Comparison of ENCODE assay signal across 35 cellular contexts in the genomic region with DNA sequence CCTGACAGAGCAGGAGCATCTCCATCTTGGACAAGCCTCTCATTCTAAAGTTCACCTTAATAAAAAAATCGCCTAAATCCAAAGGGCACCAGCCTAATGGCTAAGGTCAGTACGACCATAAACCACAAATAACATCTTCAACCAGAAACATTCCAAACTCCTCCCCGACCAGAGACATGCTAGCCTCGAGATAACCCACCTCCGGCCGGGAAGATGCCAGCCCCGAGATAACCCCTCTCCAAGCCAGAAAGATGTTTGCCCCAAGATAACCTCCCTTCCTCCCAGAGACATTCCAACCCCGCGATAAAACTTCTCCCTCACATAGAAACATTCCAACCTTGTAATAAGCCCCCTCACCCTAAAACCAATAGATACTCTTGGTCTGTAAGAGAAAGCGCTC.
"Had no signal": no experiment of that assay in that cellular context is flagged by ENCODE, and none has a peak within 500 bp of the region (broad histone marks: within the 10 kb centered on the region; RNA-seq: fewer than 3 reads in every experiment).

No MANE protein-coding gene starts in this region.

- H3K36me3 ChIP-seq: adrenal gland, esophagus muscularis mucosa, heart left ventricle, lower lobe of right lung, neutrophil, ovary, prostate gland, stomach, thyroid gland, upper lobe of right lung had no signal

- H3K27ac Mint-ChIP-seq: activated naive CD4-positive, alpha-beta T cell treated with anti-CD3 and anti-CD28 coated beads for 36 hours; activated naive CD8-positive, alpha-beta T cell treated with anti-CD3 and anti-CD28 coated beads for 36 hours; activated T-helper 1 cell treated with anti-CD3 and anti-CD28 coated beads, Interleukin-12 subunit alpha, Interleukin-12 subunit beta, Interleukin-2, Interleukin-4 antibody, amounts not matched to agents 30 ng/mL and 10 ng/mL and 1 ng/mL, durations not matched to agents 14 hours and 24 hours and 36 hours; nephron progenitor cell; stimulated activated naive B cell treated with anti-CD40 and anti-IgM and Interleukin-4, amounts not matched to agents 10 μg/mL and 1 μg/mL and 100 μg/mL, for 72 hours; T-helper 1 cell treated with Interleukin-12 subunit alpha and Interleukin-12 subunit beta and Interleukin-4 antibody, amounts not matched to agents 30 μg/mL and 1 μg/mL, for 36 hours had no signal

- H3K4me3 ChIP-seq: adrenal gland, body of pancreas, coronary artery, esophagus muscularis mucosa, heart left ventricle, lower lobe of right lung, ovary, prostate gland, stomach, thyroid gland, upper lobe of right lung had no signal

- H3K27me3 ChIP-seq: adrenal gland, esophagus muscularis mucosa, foreskin keratinocyte, ovary, stomach, thyroid gland, upper lobe of right lung had no signal

- H3K9me3 ChIP-seq: adrenal gland, body of pancreas, esophagus muscularis mucosa, heart left ventricle, lower lobe of right lung, neutrophil, ovary, prostate gland, stomach, thyroid gland, upper lobe of right lung had no signal

- H3K4me1 ChIP-seq: adrenal gland, body of pancreas, esophagus muscularis mucosa, foreskin keratinocyte, heart left ventricle, lower lobe of right lung, prostate gland, stomach, thyroid gland, upper lobe of right lung had no signal

- ATAC-seq: body of pancreas; foreskin keratinocyte; heart left ventricle; left lobe of liver; lower lobe of right lung; sciatic nerve; stimulated activated naive B cell treated with anti-CD40 and anti-IgM and Interleukin-4, amounts not matched to agents 10 μg/mL and 1 μg/mL and 100 μg/mL, for 72 hours; upper lobe of right lung had no signal

- H3K4me1 Mint-ChIP-seq: activated naive CD8-positive, alpha-beta T cell treated with anti-CD3 and anti-CD28 coated beads for 36 hours; stimulated activated naive B cell treated with anti-CD40 and anti-IgM and Interleukin-4, amounts not matched to agents 10 μg/mL and 1 μg/mL and 100 μg/mL, for 72 hours had no signal

- DNase-seq: activated CD4-positive, alpha-beta T cell treated with anti-CD3 and anti-CD28 coated beads for 4 hours; activated CD4-positive, alpha-beta T cell treated with anti-CD3 and anti-CD28 coated beads, Interleukin-2, amount 50 U/mL, for 48 hours; activated CD8-positive, alpha-beta memory T cell treated with anti-CD3 and anti-CD28 coated beads, Interleukin-2, amount 50 U/mL, for 4 hours; activated effector memory CD4-positive, alpha-beta T cell treated with anti-CD3 and anti-CD28 coated beads, Interleukin-2, amount 50 U/mL, for 16 hours; activated naive CD4-positive, alpha-beta T cell treated with anti-CD3 and anti-CD28 coated beads for 36 hours; activated naive CD8-positive, alpha-beta T cell treated with anti-CD3 and anti-CD28 coated beads for 36 hours; activated T-cell treated with anti-CD3 and anti-CD28 coated beads, Interleukin-2, amount 50 U/mL, for 1 hour; adrenal gland; aorta; body of pancreas; foreskin keratinocyte; heart left ventricle; kidney glomerular epithelial cell; lower lobe of right lung; mesenchymal stem cell; nephron progenitor cell; ovary; retina; small intestine; stimulated activated CD4-positive, alpha-beta T cell treated with anti-CD3 and anti-CD28 coated beads, Interleukin-15, amount 100 ng/mL, for 24 hours; stimulated activated CD4-positive, alpha-beta T cell treated with anti-CD3 and anti-CD28 coated beads, Interleukin-2, amount 100 ng/mL, for 24 hours; stimulated activated naive B cell treated with anti-CD40 and anti-IgM and Interleukin-4, amounts not matched to agents 10 μg/mL and 1 μg/mL and 100 μg/mL, for 72 hours; stomach; T-helper 9 cell; thyroid gland; upper lobe of right lung had no signal

- H3K36me3 Mint-ChIP-seq: activated naive CD8-positive, alpha-beta T cell treated with anti-CD3 and anti-CD28 coated beads for 36 hours; stimulated activated naive B cell treated with anti-CD40 and anti-IgM and Interleukin-4, amounts not matched to agents 10 μg/mL and 1 μg/mL and 100 μg/mL, for 72 hours had no signal

- H3K9me3 Mint-ChIP-seq: activated naive CD4-positive, alpha-beta T cell treated with anti-CD3 and anti-CD28 coated beads for 36 hours; activated naive CD8-positive, alpha-beta T cell treated with anti-CD3 and anti-CD28 coated beads for 36 hours; activated T-helper 1 cell treated with anti-CD3 and anti-CD28 coated beads, Interleukin-12 subunit alpha, Interleukin-12 subunit beta, Interleukin-2, Interleukin-4 antibody, amounts not matched to agents 30 ng/mL and 10 ng/mL and 1 ng/mL, durations not matched to agents 14 hours and 24 hours and 36 hours; nephron progenitor cell; T-helper 1 cell treated with Interleukin-12 subunit alpha and Interleukin-12 subunit beta and Interleukin-4 antibody, amounts not matched to agents 30 μg/mL and 1 μg/mL, for 36 hours had no signal

- H3K4me3 Mint-ChIP-seq: activated naive CD4-positive, alpha-beta T cell treated with anti-CD3 and anti-CD28 coated beads for 36 hours; activated naive CD8-positive, alpha-beta T cell treated with anti-CD3 and anti-CD28 coated beads for 36 hours; activated T-helper 1 cell treated with anti-CD3 and anti-CD28 coated beads, Interleukin-12 subunit alpha, Interleukin-12 subunit beta, Interleukin-2, Interleukin-4 antibody, amounts not matched to agents 30 ng/mL and 10 ng/mL and 1 ng/mL, durations not matched to agents 14 hours and 24 hours and 36 hours; nephron progenitor cell; stimulated activated naive B cell treated with anti-CD40 and anti-IgM and Interleukin-4, amounts not matched to agents 10 μg/mL and 1 μg/mL and 100 μg/mL, for 72 hours; T-helper 1 cell treated with Interleukin-12 subunit alpha and Interleukin-12 subunit beta and Interleukin-4 antibody, amounts not matched to agents 30 μg/mL and 1 μg/mL, for 36 hours had no signal

- H3K27ac ChIP-seq: adrenal gland, body of pancreas, coronary artery, esophagus muscularis mucosa, foreskin keratinocyte, heart left ventricle, lower lobe of right lung, neutrophil, ovary, prostate gland, stomach, thyroid gland, upper lobe of right lung, VCaP had no signal
